1 cellular context compared by ENCODE assay signal in genomic region chr19:990746-991145, GRCh38.
TF ChIP-seq lines count a peak whose summit lies in the region.

No MANE protein-coding gene starts in this region.

TF ChIP-seq in HepG2, 621 proteins besides CTCF, POLR2A, EP300 and RAD21:
- TF ChIP-seq AGO2 (optimal IDR thresholded peaks at IDR 0.05; ENCODE audit: low read depth, low read length) (peak; percentile 18), XBP1 (CRISPR knock-in tag; IDR thresholded peaks at IDR 0.05) (no peak), GATA4 (IDR thresholded peaks at IDR 0.05; ENCODE audit: borderline replicate concordance, low read depth) (no peak), ZNF879 (CRISPR knock-in tag; IDR thresholded peaks at IDR 0.05) (no peak), MED1 (CRISPR knock-in tag; IDR thresholded peaks at IDR 0.05) (no peak), TP53 (CRISPR knock-in tag; conservative IDR thresholded peaks at IDR 0.05) (no peak), CHCHD3 (CRISPR knock-in tag; IDR thresholded peaks at IDR 0.05) (no peak), ZFP36 (IDR thresholded peaks at IDR 0.05; ENCODE audit: borderline replicate concordance, low read depth, low read length, partially characterized antibody) (no peak), ZBTB14 (CRISPR knock-in tag; IDR thresholded peaks at IDR 0.05) (no peak), ZBTB33 (CRISPR knock-in tag; IDR thresholded peaks at IDR 0.05) (0 out of 2 replicates have a peak, but pooled peaks have one; percentile 6), ZNF10 (CRISPR knock-in tag; IDR thresholded peaks at IDR 0.05; ENCODE audit: borderline replicate concordance, low read depth) (no peak), ZFP36L1 (CRISPR knock-in tag; IDR thresholded peaks at IDR 0.05) (no peak)
- TF ChIP-seq, protein P1, sequence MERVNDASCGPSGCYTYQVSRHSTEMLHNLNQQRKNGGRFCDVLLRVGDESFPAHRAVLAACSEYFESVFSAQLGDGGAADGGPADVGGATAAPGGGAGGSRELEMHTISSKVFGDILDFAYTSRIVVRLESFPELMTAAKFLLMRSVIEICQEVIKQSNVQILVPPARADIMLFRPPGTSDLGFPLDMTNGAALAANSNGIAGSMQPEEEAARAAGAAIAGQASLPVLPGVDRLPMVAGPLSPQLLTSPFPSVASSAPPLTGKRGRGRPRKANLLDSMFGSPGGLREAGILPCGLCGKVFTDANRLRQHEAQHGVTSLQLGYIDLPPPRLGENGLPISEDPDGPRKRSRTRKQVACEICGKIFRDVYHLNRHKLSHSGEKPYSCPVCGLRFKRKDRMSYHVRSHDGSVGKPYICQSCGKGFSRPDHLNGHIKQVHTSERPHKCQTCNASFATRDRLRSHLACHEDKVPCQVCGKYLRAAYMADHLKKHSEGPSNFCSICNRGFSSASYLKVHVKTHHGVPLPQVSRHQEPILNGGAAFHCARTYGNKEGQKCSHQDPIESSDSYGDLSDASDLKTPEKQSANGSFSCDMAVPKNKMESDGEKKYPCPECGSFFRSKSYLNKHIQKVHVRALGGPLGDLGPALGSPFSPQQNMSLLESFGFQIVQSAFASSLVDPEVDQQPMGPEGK (CRISPR knock-in tag; IDR thresholded peaks at IDR 0.05) = no peak
